ENCODE assay signal across 2 cellular contexts in the genomic region with DNA sequence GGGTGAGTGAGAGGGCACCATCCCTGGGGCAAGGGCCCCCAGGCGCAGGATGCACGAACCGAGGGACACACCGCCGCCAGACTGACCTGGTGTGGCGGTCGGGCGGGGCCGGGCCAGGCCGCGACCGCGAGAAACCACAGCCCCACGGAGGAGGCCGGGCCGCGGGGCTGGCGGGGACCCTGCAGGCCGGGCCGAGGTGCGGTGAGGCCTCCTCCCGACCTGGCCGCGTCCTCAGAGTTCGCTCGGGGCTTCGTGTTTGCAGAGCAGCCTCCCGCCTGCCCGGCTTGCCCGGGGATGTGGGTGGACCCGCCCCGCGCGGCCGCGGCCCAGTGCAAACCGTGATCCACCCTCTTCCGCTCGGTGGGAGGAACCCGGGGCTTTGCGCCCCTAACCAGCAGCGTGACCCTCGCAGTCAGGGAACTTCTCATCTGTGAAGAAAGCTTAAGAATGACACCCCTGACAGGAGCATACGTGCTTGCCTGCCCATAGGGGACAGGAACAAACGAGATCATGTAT.
TF ChIP-seq lines count a peak whose summit lies in the region.

No MANE protein-coding gene starts in this region.

TF ChIP-seq in IMR-90, 13 proteins besides CTCF, POLR2A, EP300 and RAD21:
- no peak for TF ChIP-seq FOS (IDR thresholded peaks at IDR 0.05; ENCODE audit: low read depth, low read length)
- no peak for TF ChIP-seq RFX5 (IDR thresholded peaks at IDR 0.05; ENCODE audit: low read depth, low read length)
- TF ChIP-seq MAFK (IDR thresholded peaks at IDR 0.05; ENCODE audit: low read depth, low read length), result no peak

TF ChIP-seq in GM12878, 131 proteins besides CTCF, POLR2A, EP300 and RAD21:
- TF ChIP-seq NR2C2 (IDR thresholded peaks at IDR 0.05; ENCODE audit: borderline replicate concordance, control insufficient read depth, insufficient read length, low read depth) (no peak), SREBF1 (IDR thresholded peaks at IDR 0.05; ENCODE audit: low read length) (no peak), SUZ12 (IDR thresholded peaks at IDR 0.05; ENCODE audit: unreplicated experiment) (peak; percentile 78), POLR2AphosphoS2 (IDR thresholded peaks at IDR 0.05; ENCODE audit: low read depth, low read length) (no peak)
- TF ChIP-seq, protein P1, sequence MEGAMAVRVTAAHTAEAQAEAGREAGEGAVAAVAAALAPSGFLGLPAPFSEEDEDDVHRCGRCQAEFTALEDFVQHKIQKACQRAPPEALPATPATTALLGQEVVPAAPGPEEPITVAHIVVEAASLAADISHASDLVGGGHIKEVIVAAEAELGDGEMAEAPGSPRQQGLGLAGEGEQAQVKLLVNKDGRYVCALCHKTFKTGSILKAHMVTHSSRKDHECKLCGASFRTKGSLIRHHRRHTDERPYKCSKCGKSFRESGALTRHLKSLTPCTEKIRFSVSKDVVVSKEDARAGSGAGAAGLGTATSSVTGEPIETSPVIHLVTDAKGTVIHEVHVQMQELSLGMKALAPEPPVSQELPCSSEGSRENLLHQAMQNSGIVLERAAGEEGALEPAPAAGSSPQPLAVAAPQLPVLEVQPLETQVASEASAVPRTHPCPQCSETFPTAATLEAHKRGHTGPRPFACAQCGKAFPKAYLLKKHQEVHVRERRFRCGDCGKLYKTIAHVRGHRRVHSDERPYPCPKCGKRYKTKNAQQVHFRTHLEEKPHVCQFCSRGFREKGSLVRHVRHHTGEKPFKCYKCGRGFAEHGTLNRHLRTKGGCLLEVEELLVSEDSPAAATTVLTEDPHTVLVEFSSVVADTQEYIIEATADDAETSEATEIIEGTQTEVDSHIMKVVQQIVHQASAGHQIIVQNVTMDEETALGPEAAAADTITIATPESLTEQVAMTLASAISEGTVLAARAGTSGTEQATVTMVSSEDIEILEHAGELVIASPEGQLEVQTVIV (IDR thresholded peaks at IDR 0.05; ENCODE audit: borderline replicate concordance, partially characterized antibody), result no peak
- TF ChIP-seq, protein P2, sequence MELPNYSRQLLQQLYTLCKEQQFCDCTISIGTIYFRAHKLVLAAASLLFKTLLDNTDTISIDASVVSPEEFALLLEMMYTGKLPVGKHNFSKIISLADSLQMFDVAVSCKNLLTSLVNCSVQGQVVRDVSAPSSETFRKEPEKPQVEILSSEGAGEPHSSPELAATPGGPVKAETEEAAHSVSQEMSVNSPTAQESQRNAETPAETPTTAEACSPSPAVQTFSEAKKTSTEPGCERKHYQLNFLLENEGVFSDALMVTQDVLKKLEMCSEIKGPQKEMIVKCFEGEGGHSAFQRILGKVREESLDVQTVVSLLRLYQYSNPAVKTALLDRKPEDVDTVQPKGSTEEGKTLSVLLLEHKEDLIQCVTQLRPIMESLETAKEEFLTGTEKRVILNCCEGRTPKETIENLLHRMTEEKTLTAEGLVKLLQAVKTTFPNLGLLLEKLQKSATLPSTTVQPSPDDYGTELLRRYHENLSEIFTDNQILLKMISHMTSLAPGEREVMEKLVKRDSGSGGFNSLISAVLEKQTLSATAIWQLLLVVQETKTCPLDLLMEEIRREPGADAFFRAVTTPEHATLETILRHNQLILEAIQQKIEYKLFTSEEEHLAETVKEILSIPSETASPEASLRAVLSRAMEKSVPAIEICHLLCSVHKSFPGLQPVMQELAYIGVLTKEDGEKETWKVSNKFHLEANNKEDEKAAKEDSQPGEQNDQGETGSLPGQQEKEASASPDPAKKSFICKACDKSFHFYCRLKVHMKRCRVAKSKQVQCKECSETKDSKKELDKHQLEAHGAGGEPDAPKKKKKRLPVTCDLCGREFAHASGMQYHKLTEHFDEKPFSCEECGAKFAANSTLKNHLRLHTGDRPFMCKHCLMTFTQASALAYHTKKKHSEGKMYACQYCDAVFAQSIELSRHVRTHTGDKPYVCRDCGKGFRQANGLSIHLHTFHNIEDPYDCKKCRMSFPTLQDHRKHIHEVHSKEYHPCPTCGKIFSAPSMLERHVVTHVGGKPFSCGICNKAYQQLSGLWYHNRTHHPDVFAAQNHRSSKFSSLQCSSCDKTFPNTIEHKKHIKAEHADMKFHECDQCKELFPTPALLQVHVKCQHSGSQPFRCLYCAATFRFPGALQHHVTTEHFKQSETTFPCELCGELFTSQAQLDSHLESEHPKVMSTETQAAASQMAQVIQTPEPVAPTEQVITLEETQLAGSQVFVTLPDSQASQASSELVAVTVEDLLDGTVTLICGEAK (IDR thresholded peaks at IDR 0.05; ENCODE audit: borderline replicate concordance), result no peak
